ENCODE assay signal across 1 cellular context in the genomic region with DNA sequence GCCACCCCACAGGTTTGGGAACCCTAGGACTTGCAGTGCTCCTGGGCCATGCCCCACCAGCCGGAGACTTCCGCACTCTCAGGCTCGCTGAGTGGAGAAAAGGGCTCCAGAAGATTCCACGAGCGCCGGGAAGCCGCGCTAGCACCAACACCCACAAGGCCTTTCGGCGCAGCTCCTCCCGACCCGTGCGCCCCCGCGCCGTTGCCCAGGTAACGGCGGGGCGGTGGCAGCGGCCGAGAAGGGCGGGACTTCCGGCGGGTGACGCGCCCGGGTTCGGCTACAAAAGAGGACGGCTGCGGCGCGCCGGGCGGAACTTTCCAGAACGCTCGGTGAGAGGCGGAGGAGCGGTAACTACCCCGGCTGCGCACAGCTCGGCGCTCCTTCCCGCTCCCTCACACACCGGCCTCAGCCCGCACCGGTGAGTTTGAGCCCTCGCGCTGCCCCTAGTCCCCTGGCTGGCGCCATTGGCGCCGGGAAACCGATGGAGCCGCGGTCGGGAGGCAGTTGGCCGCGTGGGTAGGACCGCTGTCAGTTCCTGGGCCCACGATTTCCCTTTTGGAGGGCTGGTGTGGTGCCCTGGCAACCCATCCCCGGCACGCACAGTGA.
TF ChIP-seq lines count a peak whose summit lies in the region.

A gene (plus strand): TSS at position 308 of the 606 bp plus-strand sequence. CDS start 1,212 bp downstream, outside the sequence.

TF ChIP-seq in K562, 482 proteins besides CTCF, POLR2A, EP300 and RAD21 (continued from another document and continues in another):
- TF ChIP-seq, protein P1, sequence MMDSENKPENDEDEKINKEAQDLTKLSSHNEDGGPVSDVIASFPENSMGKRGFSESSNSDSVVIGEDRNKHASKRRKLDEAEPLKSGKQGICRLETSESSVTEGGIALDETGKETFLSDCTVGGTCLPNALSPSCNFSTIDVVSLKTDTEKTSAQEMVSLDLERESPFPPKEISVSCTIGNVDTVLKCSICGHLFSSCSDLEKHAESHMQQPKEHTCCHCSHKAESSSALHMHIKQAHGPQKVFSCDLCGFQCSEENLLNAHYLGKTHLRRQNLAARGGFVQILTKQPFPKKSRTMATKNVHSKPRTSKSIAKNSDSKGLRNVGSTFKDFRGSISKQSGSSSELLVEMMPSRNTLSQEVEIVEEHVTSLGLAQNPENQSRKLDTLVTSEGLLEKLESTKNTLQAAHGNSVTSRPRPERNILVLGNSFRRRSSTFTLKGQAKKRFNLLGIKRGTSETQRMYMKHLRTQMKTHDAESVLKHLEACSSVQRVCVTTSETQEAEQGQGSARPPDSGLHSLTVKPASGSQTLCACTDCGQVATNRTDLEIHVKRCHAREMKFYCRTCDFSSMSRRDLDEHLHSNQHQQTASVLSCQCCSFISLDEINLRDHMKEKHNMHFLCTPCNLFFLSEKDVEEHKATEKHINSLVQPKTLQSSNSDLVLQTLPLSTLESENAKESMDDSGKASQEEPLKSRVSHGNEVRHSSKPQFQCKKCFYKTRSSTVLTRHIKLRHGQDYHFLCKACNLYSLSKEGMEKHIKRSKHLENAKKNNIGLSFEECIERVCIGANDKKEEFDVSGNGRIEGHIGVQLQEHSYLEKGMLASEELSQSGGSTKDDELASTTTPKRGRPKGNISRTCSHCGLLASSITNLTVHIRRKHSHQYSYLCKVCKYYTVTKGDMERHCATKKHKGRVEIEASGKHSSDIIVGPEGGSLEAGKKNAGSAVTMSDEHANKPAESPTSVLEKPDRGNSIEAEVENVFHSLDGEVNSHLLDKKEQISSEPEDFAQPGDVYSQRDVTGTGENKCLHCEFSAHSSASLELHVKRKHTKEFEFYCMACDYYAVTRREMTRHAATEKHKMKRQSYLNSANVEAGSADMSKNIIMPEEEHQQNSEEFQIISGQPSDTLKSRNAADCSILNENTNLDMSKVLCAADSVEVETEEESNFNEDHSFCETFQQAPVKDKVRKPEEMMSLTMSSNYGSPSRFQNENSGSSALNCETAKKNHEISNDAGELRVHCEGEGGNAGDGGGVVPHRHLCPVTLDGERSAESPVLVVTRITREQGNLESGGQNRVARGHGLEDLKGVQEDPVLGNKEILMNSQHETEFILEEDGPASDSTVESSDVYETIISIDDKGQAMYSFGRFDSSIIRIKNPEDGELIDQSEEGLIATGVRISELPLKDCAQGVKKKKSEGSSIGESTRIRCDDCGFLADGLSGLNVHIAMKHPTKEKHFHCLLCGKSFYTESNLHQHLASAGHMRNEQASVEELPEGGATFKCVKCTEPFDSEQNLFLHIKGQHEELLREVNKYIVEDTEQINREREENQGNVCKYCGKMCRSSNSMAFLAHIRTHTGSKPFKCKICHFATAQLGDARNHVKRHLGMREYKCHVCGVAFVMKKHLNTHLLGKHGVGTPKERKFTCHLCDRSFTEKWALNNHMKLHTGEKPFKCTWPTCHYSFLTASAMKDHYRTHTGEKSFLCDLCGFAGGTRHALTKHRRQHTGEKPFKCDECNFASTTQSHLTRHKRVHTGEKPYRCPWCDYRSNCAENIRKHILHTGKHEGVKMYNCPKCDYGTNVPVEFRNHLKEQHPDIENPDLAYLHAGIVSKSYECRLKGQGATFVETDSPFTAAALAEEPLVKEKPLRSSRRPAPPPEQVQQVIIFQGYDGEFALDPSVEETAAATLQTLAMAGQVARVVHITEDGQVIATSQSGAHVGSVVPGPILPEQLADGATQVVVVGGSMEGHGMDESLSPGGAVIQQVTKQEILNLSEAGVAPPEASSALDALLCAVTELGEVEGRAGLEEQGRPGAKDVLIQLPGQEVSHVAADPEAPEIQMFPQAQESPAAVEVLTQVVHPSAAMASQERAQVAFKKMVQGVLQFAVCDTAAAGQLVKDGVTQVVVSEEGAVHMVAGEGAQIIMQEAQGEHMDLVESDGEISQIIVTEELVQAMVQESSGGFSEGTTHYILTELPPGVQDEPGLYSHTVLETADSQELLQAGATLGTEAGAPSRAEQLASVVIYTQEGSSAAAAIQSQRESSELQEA (IDR thresholded peaks at IDR 0.05; ENCODE audit: low read depth) = no peak
- TF ChIP-seq, protein P2, sequence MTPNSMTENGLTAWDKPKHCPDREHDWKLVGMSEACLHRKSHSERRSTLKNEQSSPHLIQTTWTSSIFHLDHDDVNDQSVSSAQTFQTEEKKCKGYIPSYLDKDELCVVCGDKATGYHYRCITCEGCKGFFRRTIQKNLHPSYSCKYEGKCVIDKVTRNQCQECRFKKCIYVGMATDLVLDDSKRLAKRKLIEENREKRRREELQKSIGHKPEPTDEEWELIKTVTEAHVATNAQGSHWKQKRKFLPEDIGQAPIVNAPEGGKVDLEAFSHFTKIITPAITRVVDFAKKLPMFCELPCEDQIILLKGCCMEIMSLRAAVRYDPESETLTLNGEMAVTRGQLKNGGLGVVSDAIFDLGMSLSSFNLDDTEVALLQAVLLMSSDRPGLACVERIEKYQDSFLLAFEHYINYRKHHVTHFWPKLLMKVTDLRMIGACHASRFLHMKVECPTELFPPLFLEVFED (CRISPR knock-in tag; conservative IDR thresholded peaks at IDR 0.05) = no peak
- TF ChIP-seq ZNF444 (CRISPR knock-in tag; IDR thresholded peaks at IDR 0.05) (no peak), JUND (IDR thresholded peaks at IDR 0.05; ENCODE audit: borderline replicate concordance, low read depth, low read length) (peak; percentile 37; the same call in 1 of the 2 replicates), JUND (tag; IDR thresholded peaks at IDR 0.05; ENCODE audit: borderline replicate concordance, low read depth, low read length) (no peak; the same call in 2 of the 3 replicates), NFATC3 (IDR thresholded peaks at IDR 0.05) (no peak), MTA1 (IDR thresholded peaks at IDR 0.05; ENCODE audit: borderline replicate concordance) (no peak), ZNF133 (CRISPR knock-in tag; IDR thresholded peaks at IDR 0.05) (no peak), RBM22 (IDR thresholded peaks at IDR 0.05; ENCODE audit: low read depth, low read length, poor library complexity, severe bottlenecking) (peak; percentile 96), TAF7 (tag; IDR thresholded peaks at IDR 0.05) (no peak; the same call in 1 of the 2 replicates), ETV5 (CRISPR knock-in tag; IDR thresholded peaks at IDR 0.05; ENCODE audit: low read depth) (peak; percentile 71), ARID1B (IDR thresholded peaks at IDR 0.05) (no peak), ZNF316 (IDR thresholded peaks at IDR 0.05) (no peak), ZNF24 (IDR thresholded peaks at IDR 0.05) (no peak), SMC3 (conservative IDR thresholded peaks at IDR 0.05; ENCODE audit: insufficient read depth, low read depth, low read length) (no peak), MAFG (tag; conservative IDR thresholded peaks at IDR 0.05) (no peak), HNRNPK (IDR thresholded peaks at IDR 0.05; ENCODE audit: low read depth, low read length, poor library complexity, severe bottlenecking) (no peak), YBX1 (IDR thresholded peaks at IDR 0.05) (no peak), XRCC4 (IDR thresholded peaks at IDR 0.05; ENCODE audit: extremely low read depth, insufficient read depth, insufficient read length) (no peak), ELF1 (tag; IDR thresholded peaks at IDR 0.05) (peak; percentile 70), POLR3A (IDR thresholded peaks at IDR 0.05; ENCODE audit: borderline replicate concordance, extremely low read depth, insufficient read depth, insufficient read length) (no peak), MAFK (IDR thresholded peaks at IDR 0.05; ENCODE audit: low read length) (no peak), ZNF121 (CRISPR knock-in tag; conservative IDR thresholded peaks at IDR 0.05) (no peak)
- TF ChIP-seq, protein P3, sequence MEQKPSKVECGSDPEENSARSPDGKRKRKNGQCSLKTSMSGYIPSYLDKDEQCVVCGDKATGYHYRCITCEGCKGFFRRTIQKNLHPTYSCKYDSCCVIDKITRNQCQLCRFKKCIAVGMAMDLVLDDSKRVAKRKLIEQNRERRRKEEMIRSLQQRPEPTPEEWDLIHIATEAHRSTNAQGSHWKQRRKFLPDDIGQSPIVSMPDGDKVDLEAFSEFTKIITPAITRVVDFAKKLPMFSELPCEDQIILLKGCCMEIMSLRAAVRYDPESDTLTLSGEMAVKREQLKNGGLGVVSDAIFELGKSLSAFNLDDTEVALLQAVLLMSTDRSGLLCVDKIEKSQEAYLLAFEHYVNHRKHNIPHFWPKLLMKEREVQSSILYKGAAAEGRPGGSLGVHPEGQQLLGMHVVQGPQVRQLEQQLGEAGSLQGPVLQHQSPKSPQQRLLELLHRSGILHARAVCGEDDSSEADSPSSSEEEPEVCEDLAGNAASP (IDR thresholded peaks at IDR 0.05) = no peak
- TF ChIP-seq, protein P4, sequence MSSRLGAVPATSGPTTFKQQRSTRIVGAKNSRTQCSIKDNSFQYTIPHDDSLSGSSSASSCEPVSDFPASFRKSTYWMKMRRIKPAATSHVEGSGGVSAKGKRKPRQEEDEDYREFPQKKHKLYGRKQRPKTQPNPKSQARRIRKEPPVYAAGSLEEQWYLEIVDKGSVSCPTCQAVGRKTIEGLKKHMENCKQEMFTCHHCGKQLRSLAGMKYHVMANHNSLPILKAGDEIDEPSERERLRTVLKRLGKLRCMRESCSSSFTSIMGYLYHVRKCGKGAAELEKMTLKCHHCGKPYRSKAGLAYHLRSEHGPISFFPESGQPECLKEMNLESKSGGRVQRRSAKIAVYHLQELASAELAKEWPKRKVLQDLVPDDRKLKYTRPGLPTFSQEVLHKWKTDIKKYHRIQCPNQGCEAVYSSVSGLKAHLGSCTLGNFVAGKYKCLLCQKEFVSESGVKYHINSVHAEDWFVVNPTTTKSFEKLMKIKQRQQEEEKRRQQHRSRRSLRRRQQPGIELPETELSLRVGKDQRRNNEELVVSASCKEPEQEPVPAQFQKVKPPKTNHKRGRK (tag; IDR thresholded peaks at IDR 0.05) = no peak
- TF ChIP-seq, protein P5, sequence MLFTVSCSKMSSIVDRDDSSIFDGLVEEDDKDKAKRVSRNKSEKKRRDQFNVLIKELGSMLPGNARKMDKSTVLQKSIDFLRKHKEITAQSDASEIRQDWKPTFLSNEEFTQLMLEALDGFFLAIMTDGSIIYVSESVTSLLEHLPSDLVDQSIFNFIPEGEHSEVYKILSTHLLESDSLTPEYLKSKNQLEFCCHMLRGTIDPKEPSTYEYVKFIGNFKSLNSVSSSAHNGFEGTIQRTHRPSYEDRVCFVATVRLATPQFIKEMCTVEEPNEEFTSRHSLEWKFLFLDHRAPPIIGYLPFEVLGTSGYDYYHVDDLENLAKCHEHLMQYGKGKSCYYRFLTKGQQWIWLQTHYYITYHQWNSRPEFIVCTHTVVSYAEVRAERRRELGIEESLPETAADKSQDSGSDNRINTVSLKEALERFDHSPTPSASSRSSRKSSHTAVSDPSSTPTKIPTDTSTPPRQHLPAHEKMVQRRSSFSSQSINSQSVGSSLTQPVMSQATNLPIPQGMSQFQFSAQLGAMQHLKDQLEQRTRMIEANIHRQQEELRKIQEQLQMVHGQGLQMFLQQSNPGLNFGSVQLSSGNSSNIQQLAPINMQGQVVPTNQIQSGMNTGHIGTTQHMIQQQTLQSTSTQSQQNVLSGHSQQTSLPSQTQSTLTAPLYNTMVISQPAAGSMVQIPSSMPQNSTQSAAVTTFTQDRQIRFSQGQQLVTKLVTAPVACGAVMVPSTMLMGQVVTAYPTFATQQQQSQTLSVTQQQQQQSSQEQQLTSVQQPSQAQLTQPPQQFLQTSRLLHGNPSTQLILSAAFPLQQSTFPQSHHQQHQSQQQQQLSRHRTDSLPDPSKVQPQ (CRISPR knock-in tag; IDR thresholded peaks at IDR 0.05; ENCODE audit: borderline replicate concordance) = no peak
- TF ChIP-seq, protein P6, sequence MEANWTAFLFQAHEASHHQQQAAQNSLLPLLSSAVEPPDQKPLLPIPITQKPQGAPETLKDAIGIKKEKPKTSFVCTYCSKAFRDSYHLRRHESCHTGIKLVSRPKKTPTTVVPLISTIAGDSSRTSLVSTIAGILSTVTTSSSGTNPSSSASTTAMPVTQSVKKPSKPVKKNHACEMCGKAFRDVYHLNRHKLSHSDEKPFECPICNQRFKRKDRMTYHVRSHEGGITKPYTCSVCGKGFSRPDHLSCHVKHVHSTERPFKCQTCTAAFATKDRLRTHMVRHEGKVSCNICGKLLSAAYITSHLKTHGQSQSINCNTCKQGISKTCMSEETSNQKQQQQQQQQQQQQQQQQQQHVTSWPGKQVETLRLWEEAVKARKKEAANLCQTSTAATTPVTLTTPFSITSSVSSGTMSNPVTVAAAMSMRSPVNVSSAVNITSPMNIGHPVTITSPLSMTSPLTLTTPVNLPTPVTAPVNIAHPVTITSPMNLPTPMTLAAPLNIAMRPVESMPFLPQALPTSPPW (CRISPR knock-in tag; IDR thresholded peaks at IDR 0.05) = peak; percentile 36
- TF ChIP-seq, protein P7, sequence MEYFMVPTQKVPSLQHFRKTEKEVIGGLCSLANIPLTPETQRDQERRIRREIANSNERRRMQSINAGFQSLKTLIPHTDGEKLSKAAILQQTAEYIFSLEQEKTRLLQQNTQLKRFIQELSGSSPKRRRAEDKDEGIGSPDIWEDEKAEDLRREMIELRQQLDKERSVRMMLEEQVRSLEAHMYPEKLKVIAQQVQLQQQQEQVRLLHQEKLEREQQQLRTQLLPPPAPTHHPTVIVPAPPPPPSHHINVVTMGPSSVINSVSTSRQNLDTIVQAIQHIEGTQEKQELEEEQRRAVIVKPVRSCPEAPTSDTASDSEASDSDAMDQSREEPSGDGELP (CRISPR knock-in tag; IDR thresholded peaks at IDR 0.05; ENCODE audit: borderline replicate concordance) = peak; percentile 38; the same call in 1 of the 2 replicates
- TF ChIP-seq, protein P8, sequence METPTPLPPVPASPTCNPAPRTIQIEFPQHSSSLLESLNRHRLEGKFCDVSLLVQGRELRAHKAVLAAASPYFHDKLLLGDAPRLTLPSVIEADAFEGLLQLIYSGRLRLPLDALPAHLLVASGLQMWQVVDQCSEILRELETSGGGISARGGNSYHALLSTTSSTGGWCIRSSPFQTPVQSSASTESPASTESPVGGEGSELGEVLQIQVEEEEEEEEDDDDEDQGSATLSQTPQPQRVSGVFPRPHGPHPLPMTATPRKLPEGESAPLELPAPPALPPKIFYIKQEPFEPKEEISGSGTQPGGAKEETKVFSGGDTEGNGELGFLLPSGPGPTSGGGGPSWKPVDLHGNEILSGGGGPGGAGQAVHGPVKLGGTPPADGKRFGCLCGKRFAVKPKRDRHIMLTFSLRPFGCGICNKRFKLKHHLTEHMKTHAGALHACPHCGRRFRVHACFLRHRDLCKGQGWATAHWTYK (CRISPR knock-in tag; IDR thresholded peaks at IDR 0.05) = no peak
- TF ChIP-seq, protein P9, sequence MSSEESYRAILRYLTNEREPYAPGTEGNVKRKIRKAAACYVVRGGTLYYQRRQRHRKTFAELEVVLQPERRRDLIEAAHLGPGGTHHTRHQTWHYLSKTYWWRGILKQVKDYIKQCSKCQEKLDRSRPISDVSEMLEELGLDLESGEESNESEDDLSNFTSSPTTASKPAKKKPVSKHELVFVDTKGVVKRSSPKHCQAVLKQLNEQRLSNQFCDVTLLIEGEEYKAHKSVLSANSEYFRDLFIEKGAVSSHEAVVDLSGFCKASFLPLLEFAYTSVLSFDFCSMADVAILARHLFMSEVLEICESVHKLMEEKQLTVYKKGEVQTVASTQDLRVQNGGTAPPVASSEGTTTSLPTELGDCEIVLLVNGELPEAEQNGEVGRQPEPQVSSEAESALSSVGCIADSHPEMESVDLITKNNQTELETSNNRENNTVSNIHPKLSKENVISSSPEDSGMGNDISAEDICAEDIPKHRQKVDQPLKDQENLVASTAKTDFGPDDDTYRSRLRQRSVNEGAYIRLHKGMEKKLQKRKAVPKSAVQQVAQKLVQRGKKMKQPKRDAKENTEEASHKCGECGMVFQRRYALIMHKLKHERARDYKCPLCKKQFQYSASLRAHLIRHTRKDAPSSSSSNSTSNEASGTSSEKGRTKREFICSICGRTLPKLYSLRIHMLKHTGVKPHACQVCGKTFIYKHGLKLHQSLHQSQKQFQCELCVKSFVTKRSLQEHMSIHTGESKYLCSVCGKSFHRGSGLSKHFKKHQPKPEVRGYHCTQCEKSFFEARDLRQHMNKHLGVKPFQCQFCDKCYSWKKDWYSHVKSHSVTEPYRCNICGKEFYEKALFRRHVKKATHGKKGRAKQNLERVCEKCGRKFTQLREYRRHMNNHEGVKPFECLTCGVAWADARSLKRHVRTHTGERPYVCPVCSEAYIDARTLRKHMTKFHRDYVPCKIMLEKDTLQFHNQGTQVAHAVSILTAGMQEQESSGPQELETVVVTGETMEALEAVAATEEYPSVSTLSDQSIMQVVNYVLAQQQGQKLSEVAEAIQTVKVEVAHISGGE (CRISPR knock-in tag; IDR thresholded peaks at IDR 0.05) = peak in 1 of 3 experiments; percentile 85; a peak in 1 of 6 replicates
